ENCODE assay signal across 1 cellular context in genomic region chr15:101523560-101523940, GRCh38.
TF ChIP-seq lines count a peak whose summit lies in the region.

No MANE protein-coding gene starts in this region.

TF ChIP-seq in HepG2, 621 proteins besides CTCF, POLR2A, EP300 and RAD21 (continued from another document and continues in another):
- 0 out of 2 replicates have a peak, but pooled peaks have one; percentile 30 for TF ChIP-seq ZNF737 (CRISPR knock-in tag; IDR thresholded peaks at IDR 0.05; ENCODE audit: borderline replicate concordance)
- peak; percentile 41; the same call in 1 of the 2 replicates for TF ChIP-seq PATZ1 (CRISPR knock-in tag; IDR thresholded peaks at IDR 0.05)
- TF ChIP-seq, protein P1, sequence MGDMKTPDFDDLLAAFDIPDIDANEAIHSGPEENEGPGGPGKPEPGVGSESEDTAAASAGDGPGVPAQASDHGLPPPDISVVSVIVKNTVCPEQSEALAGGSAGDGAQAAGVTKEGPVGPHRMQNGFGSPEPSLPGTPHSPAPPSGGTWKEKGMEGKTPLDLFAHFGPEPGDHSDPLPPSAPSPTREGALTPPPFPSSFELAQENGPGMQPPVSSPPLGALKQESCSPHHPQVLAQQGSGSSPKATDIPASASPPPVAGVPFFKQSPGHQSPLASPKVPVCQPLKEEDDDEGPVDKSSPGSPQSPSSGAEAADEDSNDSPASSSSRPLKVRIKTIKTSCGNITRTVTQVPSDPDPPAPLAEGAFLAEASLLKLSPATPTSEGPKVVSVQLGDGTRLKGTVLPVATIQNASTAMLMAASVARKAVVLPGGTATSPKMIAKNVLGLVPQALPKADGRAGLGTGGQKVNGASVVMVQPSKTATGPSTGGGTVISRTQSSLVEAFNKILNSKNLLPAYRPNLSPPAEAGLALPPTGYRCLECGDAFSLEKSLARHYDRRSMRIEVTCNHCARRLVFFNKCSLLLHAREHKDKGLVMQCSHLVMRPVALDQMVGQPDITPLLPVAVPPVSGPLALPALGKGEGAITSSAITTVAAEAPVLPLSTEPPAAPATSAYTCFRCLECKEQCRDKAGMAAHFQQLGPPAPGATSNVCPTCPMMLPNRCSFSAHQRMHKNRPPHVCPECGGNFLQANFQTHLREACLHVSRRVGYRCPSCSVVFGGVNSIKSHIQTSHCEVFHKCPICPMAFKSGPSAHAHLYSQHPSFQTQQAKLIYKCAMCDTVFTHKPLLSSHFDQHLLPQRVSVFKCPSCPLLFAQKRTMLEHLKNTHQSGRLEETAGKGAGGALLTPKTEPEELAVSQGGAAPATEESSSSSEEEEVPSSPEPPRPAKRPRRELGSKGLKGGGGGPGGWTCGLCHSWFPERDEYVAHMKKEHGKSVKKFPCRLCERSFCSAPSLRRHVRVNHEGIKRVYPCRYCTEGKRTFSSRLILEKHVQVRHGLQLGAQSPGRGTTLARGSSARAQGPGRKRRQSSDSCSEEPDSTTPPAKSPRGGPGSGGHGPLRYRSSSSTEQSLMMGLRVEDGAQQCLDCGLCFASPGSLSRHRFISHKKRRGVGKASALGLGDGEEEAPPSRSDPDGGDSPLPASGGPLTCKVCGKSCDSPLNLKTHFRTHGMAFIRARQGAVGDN (CRISPR knock-in tag; IDR thresholded peaks at IDR 0.05): peak; percentile 57; the same call in 1 of the 2 replicates
- no peak for TF ChIP-seq HMGXB4 (CRISPR knock-in tag; IDR thresholded peaks at IDR 0.05; ENCODE audit: borderline replicate concordance in 1 of 2, low read depth in 1 of 2)
- TF ChIP-seq, protein P2, sequence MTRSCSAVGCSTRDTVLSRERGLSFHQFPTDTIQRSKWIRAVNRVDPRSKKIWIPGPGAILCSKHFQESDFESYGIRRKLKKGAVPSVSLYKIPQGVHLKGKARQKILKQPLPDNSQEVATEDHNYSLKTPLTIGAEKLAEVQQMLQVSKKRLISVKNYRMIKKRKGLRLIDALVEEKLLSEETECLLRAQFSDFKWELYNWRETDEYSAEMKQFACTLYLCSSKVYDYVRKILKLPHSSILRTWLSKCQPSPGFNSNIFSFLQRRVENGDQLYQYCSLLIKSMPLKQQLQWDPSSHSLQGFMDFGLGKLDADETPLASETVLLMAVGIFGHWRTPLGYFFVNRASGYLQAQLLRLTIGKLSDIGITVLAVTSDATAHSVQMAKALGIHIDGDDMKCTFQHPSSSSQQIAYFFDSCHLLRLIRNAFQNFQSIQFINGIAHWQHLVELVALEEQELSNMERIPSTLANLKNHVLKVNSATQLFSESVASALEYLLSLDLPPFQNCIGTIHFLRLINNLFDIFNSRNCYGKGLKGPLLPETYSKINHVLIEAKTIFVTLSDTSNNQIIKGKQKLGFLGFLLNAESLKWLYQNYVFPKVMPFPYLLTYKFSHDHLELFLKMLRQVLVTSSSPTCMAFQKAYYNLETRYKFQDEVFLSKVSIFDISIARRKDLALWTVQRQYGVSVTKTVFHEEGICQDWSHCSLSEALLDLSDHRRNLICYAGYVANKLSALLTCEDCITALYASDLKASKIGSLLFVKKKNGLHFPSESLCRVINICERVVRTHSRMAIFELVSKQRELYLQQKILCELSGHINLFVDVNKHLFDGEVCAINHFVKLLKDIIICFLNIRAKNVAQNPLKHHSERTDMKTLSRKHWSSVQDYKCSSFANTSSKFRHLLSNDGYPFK (CRISPR knock-in tag; IDR thresholded peaks at IDR 0.05; ENCODE audit: borderline replicate concordance): no peak
- TF ChIP-seq ZNF263 (CRISPR knock-in tag; IDR thresholded peaks at IDR 0.05): 0 out of 2 replicates have a peak, but pooled peaks have one; percentile 10
- TF ChIP-seq SMYD3 (CRISPR knock-in tag; IDR thresholded peaks at IDR 0.05): no peak
- peak; percentile 39; the same call in 1 of the 2 replicates for TF ChIP-seq GABPB1 (CRISPR knock-in tag; IDR thresholded peaks at IDR 0.05)
- peak; percentile 83; the same call in 1 of the 2 replicates for TF ChIP-seq ZBTB38 (CRISPR knock-in tag; IDR thresholded peaks at IDR 0.05)
- TF ChIP-seq TEF (CRISPR knock-in tag; IDR thresholded peaks at IDR 0.05): no peak
- TF ChIP-seq GATA4 (IDR thresholded peaks at IDR 0.05; ENCODE audit: borderline replicate concordance, low read depth): no peak
- TF ChIP-seq NCOA2 (CRISPR knock-in tag; IDR thresholded peaks at IDR 0.05): no peak
- TF ChIP-seq, protein P3, sequence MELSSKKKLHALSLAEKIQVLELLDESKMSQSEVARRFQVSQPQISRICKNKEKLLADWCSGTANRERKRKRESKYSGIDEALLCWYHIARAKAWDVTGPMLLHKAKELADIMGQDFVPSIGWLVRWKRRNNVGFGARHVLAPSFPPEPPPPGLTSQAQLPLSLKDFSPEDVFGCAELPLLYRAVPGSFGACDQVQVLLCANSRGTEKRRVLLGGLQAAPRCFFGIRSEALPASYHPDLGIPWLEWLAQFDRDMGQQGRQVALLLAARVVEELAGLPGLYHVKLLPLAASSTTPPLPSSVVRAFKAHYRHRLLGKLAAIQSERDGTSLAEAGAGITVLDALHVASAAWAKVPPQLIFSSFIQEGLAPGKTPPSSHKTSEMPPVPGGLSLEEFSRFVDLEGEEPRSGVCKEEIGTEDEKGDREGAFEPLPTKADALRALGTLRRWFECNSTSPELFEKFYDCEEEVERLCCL (CRISPR knock-in tag; IDR thresholded peaks at IDR 0.05; ENCODE audit: borderline replicate concordance): no peak
- no peak for TF ChIP-seq NRL (CRISPR knock-in tag; IDR thresholded peaks at IDR 0.05; ENCODE audit: borderline replicate concordance)
- TF ChIP-seq SP1 (IDR thresholded peaks at IDR 0.05): no peak
- TF ChIP-seq SP1 (CRISPR knock-in tag; IDR thresholded peaks at IDR 0.05): no peak
- TF ChIP-seq ZBTB4 (CRISPR knock-in tag; IDR thresholded peaks at IDR 0.05; ENCODE audit: borderline replicate concordance): peak; percentile 49; the same call in 1 of the 2 replicates
- TF ChIP-seq, protein P4, sequence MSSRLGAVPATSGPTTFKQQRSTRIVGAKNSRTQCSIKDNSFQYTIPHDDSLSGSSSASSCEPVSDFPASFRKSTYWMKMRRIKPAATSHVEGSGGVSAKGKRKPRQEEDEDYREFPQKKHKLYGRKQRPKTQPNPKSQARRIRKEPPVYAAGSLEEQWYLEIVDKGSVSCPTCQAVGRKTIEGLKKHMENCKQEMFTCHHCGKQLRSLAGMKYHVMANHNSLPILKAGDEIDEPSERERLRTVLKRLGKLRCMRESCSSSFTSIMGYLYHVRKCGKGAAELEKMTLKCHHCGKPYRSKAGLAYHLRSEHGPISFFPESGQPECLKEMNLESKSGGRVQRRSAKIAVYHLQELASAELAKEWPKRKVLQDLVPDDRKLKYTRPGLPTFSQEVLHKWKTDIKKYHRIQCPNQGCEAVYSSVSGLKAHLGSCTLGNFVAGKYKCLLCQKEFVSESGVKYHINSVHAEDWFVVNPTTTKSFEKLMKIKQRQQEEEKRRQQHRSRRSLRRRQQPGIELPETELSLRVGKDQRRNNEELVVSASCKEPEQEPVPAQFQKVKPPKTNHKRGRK (CRISPR knock-in tag; IDR thresholded peaks at IDR 0.05): no peak
- TF ChIP-seq ZNF644 (CRISPR knock-in tag; IDR thresholded peaks at IDR 0.05; ENCODE audit: low read depth): peak; percentile 58; the same call in 1 of the 2 replicates
- TF ChIP-seq, protein P5, sequence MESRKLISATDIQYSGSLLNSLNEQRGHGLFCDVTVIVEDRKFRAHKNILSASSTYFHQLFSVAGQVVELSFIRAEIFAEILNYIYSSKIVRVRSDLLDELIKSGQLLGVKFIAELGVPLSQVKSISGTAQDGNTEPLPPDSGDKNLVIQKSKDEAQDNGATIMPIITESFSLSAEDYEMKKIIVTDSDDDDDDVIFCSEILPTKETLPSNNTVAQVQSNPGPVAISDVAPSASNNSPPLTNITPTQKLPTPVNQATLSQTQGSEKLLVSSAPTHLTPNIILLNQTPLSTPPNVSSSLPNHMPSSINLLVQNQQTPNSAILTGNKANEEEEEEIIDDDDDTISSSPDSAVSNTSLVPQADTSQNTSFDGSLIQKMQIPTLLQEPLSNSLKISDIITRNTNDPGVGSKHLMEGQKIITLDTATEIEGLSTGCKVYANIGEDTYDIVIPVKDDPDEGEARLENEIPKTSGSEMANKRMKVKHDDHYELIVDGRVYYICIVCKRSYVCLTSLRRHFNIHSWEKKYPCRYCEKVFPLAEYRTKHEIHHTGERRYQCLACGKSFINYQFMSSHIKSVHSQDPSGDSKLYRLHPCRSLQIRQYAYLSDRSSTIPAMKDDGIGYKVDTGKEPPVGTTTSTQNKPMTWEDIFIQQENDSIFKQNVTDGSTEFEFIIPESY (CRISPR knock-in tag; IDR thresholded peaks at IDR 0.05): peak; percentile 99
- TF ChIP-seq KDM1A (CRISPR knock-in tag; IDR thresholded peaks at IDR 0.05): no peak
- no peak for TF ChIP-seq SIN3B (IDR thresholded peaks at IDR 0.05; ENCODE audit: low read length)
- TF ChIP-seq ATF7 (IDR thresholded peaks at IDR 0.05): no peak
- TF ChIP-seq ATF7 (CRISPR knock-in tag; IDR thresholded peaks at IDR 0.05): no peak
- TF ChIP-seq SAP130 (CRISPR knock-in tag; IDR thresholded peaks at IDR 0.05; ENCODE audit: low read depth): 0 out of 2 replicates have a peak, but pooled peaks have one; percentile 18
- no peak for TF ChIP-seq ZNF790 (CRISPR knock-in tag; IDR thresholded peaks at IDR 0.05; ENCODE audit: borderline replicate concordance)
- TF ChIP-seq TFAP4 (IDR thresholded peaks at IDR 0.05; ENCODE audit: borderline replicate concordance, low read depth): peak; percentile 45; the same call in 1 of the 2 replicates
- no peak for TF ChIP-seq ZNF639 (CRISPR knock-in tag; conservative IDR thresholded peaks at IDR 0.05)
- no peak for TF ChIP-seq ZNF749 (CRISPR knock-in tag; IDR thresholded peaks at IDR 0.05; ENCODE audit: borderline replicate concordance)
- no peak for TF ChIP-seq PHF5A (CRISPR knock-in tag; IDR thresholded peaks at IDR 0.05; ENCODE audit: low read depth, unreplicated experiment)
- 0 out of 2 replicates have a peak, but pooled peaks have one; percentile 0 for TF ChIP-seq CEBPB (IDR thresholded peaks at IDR 0.05; ENCODE audit: borderline replicate concordance, low read depth, low read length)
- TF ChIP-seq MXI1 (IDR thresholded peaks at IDR 0.05; ENCODE audit: borderline replicate concordance, low read depth, low read length): 0 out of 3 replicates have a peak, but pooled peaks have one; percentile 20
